Comparison of ENCODE assay signal across 9 cellular contexts in genomic region chr18:40662898-40663437, GRCh38.
"Had no signal": no experiment of that assay in that cellular context is flagged by ENCODE, and none has a peak within 500 bp of the region (broad histone marks: within the 10 kb centered on the region; RNA-seq: fewer than 3 reads in every experiment).

No MANE protein-coding gene starts in this region.

- H3K27ac ChIP-seq: GM23248 had no signal

- H3K9ac ChIP-seq: GM23248 had no signal

- DNase-seq: GM23248, GOT3, H7, HFFc6, IMR-90 had no signal

- H3K4me3 ChIP-seq: GM23248, HAP-1, K562 had no signal

- ATAC-seq: HCT116, K562 had no signal

- H3K36me3 ChIP-seq: HAP-1 had no signal

- H3K4me1 ChIP-seq: HAP-1 had no signal

- H3K9me3 ChIP-seq: HAP-1 had no signal

- FAIRE-seq: HTR-8/SVneo, K562 had no signal
